Comparison of ENCODE assay signal across 1 cellular context in genomic region chr6:107816818-107817217, GRCh38.
A peak's percentile ranks its signal among the peaks of the same experiment; 100 is the strongest.
TF ChIP-seq lines count a peak whose summit lies in the region.

No MANE protein-coding gene starts in this region.

TF ChIP-seq in HepG2, 621 proteins besides CTCF, POLR2A, EP300 and RAD21 (continued from another document and continues in another):
- TF ChIP-seq HNF1B (CRISPR knock-in tag; IDR thresholded peaks at IDR 0.05), result peak; percentile 98
- TF ChIP-seq SRSF9 (IDR thresholded peaks at IDR 0.05; ENCODE audit: borderline replicate concordance, insufficient read depth, low read depth, low read length, poor library complexity, severe bottlenecking), result no peak
- TF ChIP-seq HOXA5 (CRISPR knock-in tag; IDR thresholded peaks at IDR 0.05), result no peak
- no peak for TF ChIP-seq HOXA3 (CRISPR knock-in tag; IDR thresholded peaks at IDR 0.05)
- TF ChIP-seq, protein P1, sequence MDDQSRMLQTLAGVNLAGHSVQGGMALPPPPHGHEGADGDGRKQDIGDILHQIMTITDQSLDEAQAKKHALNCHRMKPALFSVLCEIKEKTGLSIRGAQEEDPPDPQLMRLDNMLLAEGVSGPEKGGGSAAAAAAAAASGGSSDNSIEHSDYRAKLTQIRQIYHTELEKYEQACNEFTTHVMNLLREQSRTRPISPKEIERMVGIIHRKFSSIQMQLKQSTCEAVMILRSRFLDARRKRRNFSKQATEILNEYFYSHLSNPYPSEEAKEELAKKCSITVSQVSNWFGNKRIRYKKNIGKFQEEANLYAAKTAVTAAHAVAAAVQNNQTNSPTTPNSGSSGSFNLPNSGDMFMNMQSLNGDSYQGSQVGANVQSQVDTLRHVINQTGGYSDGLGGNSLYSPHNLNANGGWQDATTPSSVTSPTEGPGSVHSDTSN (CRISPR knock-in tag; IDR thresholded peaks at IDR 0.05; ENCODE audit: borderline replicate concordance), result no peak
- no peak for TF ChIP-seq JUNB (CRISPR knock-in tag; IDR thresholded peaks at IDR 0.05; ENCODE audit: borderline replicate concordance)
- no peak for TF ChIP-seq ZNF724P (CRISPR knock-in tag; IDR thresholded peaks at IDR 0.05; ENCODE audit: borderline replicate concordance)
- TF ChIP-seq FIP1L1 (IDR thresholded peaks at IDR 0.05; ENCODE audit: borderline replicate concordance, insufficient read depth, low read depth, low read length), result no peak
- TF ChIP-seq SPEN (CRISPR knock-in tag; IDR thresholded peaks at IDR 0.05; ENCODE audit: low read depth), result no peak
- no peak for TF ChIP-seq FOXM1 (CRISPR knock-in tag; IDR thresholded peaks at IDR 0.05)
- TF ChIP-seq ZNF746 (CRISPR knock-in tag; IDR thresholded peaks at IDR 0.05), result no peak
- no peak for TF ChIP-seq NR1H2 (CRISPR knock-in tag; IDR thresholded peaks at IDR 0.05; ENCODE audit: borderline replicate concordance, low read depth)
- TF ChIP-seq ZZZ3 (CRISPR knock-in tag; IDR thresholded peaks at IDR 0.05; ENCODE audit: borderline replicate concordance), result no peak
- TF ChIP-seq, protein P2, sequence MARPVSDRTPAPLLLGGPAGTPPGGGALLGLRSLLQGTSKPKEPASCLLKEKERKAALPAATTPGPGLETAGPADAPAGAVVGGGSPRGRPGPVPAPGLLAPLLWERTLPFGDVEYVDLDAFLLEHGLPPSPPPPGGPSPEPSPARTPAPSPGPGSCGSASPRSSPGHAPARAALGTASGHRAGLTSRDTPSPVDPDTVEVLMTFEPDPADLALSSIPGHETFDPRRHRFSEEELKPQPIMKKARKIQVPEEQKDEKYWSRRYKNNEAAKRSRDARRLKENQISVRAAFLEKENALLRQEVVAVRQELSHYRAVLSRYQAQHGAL (CRISPR knock-in tag; IDR thresholded peaks at IDR 0.05; ENCODE audit: not compliant biosample characterization), result no peak
- TF ChIP-seq ZNF605 (CRISPR knock-in tag; IDR thresholded peaks at IDR 0.05), result no peak
- no peak for TF ChIP-seq ATM (IDR thresholded peaks at IDR 0.05; ENCODE audit: borderline replicate concordance)
- TF ChIP-seq TAF15 (IDR thresholded peaks at IDR 0.05; ENCODE audit: low read depth, low read length, poor library complexity, severe bottlenecking), result no peak
- no peak for TF ChIP-seq MLLT10 (CRISPR knock-in tag; IDR thresholded peaks at IDR 0.05)
- TF ChIP-seq ZNF224 (CRISPR knock-in tag; IDR thresholded peaks at IDR 0.05), result no peak
- no peak for TF ChIP-seq ATF2 (CRISPR knock-in tag; IDR thresholded peaks at IDR 0.05)
- TF ChIP-seq, protein P3, sequence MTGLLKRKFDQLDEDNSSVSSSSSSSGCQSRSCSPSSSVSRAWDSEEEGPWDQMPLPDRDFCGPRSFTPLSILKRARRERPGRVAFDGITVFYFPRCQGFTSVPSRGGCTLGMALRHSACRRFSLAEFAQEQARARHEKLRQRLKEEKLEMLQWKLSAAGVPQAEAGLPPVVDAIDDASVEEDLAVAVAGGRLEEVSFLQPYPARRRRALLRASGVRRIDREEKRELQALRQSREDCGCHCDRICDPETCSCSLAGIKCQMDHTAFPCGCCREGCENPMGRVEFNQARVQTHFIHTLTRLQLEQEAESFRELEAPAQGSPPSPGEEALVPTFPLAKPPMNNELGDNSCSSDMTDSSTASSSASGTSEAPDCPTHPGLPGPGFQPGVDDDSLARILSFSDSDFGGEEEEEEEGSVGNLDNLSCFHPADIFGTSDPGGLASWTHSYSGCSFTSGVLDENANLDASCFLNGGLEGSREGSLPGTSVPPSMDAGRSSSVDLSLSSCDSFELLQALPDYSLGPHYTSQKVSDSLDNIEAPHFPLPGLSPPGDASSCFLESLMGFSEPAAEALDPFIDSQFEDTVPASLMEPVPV (CRISPR knock-in tag; IDR thresholded peaks at IDR 0.05), result no peak
- TF ChIP-seq MAF1 (CRISPR knock-in tag; IDR thresholded peaks at IDR 0.05; ENCODE audit: borderline replicate concordance), result no peak
- TF ChIP-seq ZNF432 (CRISPR knock-in tag; IDR thresholded peaks at IDR 0.05; ENCODE audit: borderline replicate concordance), result no peak
- no peak for TF ChIP-seq MNT (IDR thresholded peaks at IDR 0.05)
- TF ChIP-seq, protein P4, sequence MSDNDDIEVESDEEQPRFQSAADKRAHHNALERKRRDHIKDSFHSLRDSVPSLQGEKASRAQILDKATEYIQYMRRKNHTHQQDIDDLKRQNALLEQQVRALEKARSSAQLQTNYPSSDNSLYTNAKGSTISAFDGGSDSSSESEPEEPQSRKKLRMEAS (IDR thresholded peaks at IDR 0.05), result no peak
- peak; percentile 37; the same call in 1 of the 2 replicates for TF ChIP-seq HNF4A (CRISPR knock-in tag; IDR thresholded peaks at IDR 0.05)
- no peak for TF ChIP-seq ZBTB8A (CRISPR knock-in tag; IDR thresholded peaks at IDR 0.05; ENCODE audit: borderline replicate concordance, low read depth)
- TF ChIP-seq EEA1 (CRISPR knock-in tag; IDR thresholded peaks at IDR 0.05; ENCODE audit: borderline replicate concordance), result no peak
- TF ChIP-seq ZNF616 (CRISPR knock-in tag; IDR thresholded peaks at IDR 0.05; ENCODE audit: low read depth), result no peak
- TF ChIP-seq, protein P5, sequence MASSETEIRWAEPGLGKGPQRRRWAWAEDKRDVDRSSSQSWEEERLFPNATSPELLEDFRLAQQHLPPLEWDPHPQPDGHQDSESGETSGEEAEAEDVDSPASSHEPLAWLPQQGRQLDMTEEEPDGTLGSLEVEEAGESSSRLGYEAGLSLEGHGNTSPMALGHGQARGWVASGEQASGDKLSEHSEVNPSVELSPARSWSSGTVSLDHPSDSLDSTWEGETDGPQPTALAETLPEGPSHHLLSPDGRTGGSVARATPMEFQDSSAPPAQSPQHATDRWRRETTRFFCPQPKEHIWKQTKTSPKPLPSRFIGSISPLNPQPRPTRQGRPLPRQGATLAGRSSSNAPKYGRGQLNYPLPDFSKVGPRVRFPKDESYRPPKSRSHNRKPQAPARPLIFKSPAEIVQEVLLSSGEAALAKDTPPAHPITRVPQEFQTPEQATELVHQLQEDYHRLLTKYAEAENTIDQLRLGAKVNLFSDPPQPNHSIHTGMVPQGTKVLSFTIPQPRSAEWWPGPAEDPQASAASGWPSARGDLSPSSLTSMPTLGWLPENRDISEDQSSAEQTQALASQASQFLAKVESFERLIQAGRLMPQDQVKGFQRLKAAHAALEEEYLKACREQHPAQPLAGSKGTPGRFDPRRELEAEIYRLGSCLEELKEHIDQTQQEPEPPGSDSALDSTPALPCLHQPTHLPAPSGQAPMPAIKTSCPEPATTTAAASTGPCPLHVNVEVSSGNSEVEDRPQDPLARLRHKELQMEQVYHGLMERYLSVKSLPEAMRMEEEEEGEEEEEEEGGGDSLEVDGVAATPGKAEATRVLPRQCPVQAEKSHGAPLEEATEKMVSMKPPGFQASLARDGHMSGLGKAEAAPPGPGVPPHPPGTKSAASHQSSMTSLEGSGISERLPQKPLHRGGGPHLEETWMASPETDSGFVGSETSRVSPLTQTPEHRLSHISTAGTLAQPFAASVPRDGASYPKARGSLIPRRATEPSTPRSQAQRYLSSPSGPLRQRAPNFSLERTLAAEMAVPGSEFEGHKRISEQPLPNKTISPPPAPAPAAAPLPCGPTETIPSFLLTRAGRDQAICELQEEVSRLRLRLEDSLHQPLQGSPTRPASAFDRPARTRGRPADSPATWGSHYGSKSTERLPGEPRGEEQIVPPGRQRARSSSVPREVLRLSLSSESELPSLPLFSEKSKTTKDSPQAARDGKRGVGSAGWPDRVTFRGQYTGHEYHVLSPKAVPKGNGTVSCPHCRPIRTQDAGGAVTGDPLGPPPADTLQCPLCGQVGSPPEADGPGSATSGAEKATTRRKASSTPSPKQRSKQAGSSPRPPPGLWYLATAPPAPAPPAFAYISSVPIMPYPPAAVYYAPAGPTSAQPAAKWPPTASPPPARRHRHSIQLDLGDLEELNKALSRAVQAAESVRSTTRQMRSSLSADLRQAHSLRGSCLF (CRISPR knock-in tag; IDR thresholded peaks at IDR 0.05; ENCODE audit: borderline replicate concordance), result no peak
- no peak for TF ChIP-seq ZNF780A (CRISPR knock-in tag; IDR thresholded peaks at IDR 0.05)
- TF ChIP-seq ZNF225 (CRISPR knock-in tag; IDR thresholded peaks at IDR 0.05), result no peak
- no peak for TF ChIP-seq DNMT3B (CRISPR knock-in tag; conservative IDR thresholded peaks at IDR 0.05)
- TF ChIP-seq SAFB2 (CRISPR knock-in tag; IDR thresholded peaks at IDR 0.05; ENCODE audit: borderline replicate concordance, low read depth), result no peak
- no peak for TF ChIP-seq ZNF878 (CRISPR knock-in tag; IDR thresholded peaks at IDR 0.05)
- no peak for TF ChIP-seq SMAD1 (CRISPR knock-in tag; IDR thresholded peaks at IDR 0.05; ENCODE audit: borderline replicate concordance, low read depth)
- TF ChIP-seq, protein P6, sequence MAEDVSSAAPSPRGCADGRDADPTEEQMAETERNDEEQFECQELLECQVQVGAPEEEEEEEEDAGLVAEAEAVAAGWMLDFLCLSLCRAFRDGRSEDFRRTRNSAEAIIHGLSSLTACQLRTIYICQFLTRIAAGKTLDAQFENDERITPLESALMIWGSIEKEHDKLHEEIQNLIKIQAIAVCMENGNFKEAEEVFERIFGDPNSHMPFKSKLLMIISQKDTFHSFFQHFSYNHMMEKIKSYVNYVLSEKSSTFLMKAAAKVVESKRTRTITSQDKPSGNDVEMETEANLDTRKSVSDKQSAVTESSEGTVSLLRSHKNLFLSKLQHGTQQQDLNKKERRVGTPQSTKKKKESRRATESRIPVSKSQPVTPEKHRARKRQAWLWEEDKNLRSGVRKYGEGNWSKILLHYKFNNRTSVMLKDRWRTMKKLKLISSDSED (CRISPR knock-in tag; IDR thresholded peaks at IDR 0.05), result no peak
- TF ChIP-seq, protein P7, sequence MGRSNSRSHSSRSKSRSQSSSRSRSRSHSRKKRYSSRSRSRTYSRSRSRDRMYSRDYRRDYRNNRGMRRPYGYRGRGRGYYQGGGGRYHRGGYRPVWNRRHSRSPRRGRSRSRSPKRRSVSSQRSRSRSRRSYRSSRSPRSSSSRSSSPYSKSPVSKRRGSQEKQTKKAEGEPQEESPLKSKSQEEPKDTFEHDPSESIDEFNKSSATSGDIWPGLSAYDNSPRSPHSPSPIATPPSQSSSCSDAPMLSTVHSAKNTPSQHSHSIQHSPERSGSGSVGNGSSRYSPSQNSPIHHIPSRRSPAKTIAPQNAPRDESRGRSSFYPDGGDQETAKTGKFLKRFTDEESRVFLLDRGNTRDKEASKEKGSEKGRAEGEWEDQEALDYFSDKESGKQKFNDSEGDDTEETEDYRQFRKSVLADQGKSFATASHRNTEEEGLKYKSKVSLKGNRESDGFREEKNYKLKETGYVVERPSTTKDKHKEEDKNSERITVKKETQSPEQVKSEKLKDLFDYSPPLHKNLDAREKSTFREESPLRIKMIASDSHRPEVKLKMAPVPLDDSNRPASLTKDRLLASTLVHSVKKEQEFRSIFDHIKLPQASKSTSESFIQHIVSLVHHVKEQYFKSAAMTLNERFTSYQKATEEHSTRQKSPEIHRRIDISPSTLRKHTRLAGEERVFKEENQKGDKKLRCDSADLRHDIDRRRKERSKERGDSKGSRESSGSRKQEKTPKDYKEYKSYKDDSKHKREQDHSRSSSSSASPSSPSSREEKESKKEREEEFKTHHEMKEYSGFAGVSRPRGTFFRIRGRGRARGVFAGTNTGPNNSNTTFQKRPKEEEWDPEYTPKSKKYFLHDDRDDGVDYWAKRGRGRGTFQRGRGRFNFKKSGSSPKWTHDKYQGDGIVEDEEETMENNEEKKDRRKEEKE (IDR thresholded peaks at IDR 0.05), result no peak
- no peak for TF ChIP-seq LCORL (IDR thresholded peaks at IDR 0.05)
- 0 out of 2 replicates have a peak, but pooled peaks have one; percentile 38 for TF ChIP-seq LCORL (CRISPR knock-in tag; IDR thresholded peaks at IDR 0.05)
- TF ChIP-seq ZSCAN9 (CRISPR knock-in tag; IDR thresholded peaks at IDR 0.05; ENCODE audit: borderline replicate concordance), result no peak
- TF ChIP-seq, protein P8, sequence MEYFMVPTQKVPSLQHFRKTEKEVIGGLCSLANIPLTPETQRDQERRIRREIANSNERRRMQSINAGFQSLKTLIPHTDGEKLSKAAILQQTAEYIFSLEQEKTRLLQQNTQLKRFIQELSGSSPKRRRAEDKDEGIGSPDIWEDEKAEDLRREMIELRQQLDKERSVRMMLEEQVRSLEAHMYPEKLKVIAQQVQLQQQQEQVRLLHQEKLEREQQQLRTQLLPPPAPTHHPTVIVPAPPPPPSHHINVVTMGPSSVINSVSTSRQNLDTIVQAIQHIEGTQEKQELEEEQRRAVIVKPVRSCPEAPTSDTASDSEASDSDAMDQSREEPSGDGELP (IDR thresholded peaks at IDR 0.05; ENCODE audit: borderline replicate concordance, low read depth), result peak; percentile 93
- no peak for TF ChIP-seq ZNF709 (CRISPR knock-in tag; IDR thresholded peaks at IDR 0.05)
